ENCODE assay signal across 30 cellular contexts in the genomic region with DNA sequence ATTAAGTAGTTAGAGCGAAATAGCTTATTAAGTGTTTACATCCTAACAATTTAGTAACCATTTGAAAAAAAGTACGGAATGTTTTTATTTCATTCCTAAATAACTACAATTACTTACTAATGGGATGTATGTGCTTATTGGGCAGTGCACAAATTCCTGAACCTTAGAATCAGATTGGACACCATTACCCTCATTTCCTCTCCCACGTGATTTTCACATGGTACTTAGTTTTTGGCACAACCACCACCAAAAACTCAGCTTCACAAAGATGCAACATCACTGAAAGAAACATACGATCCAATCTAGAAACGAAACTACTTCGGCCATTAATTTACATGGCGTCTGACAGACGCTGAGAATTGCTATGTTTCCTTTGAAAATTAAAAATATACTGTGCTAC.
"Had no signal": no experiment of that assay in that cellular context is flagged by ENCODE, and none has a peak within 500 bp of the region (broad histone marks: within the 10 kb centered on the region; RNA-seq: fewer than 3 reads in every experiment).

No MANE protein-coding gene starts in this region.

- H3K27me3 Mint-ChIP-seq: dendritic cell treated with granulocyte-macrophage colony-stimulating factor and Interleukin-4, amounts not matched to agents 40 ng/mL and 50 ng/mL, for 4 days had no signal

- H3K4me1 ChIP-seq: breast epithelium had no signal

- H3K27me3 ChIP-seq: breast epithelium, foreskin keratinocyte, ovary, stomach, tibial nerve had no signal

- ATAC-seq: activated CD8-positive, alpha-beta memory T cell treated with anti-CD3 and anti-CD28 coated beads, Interleukin-2, amount 10 ng/mL, durations not matched to agents 7 days and 5 days; activated CD8-positive, alpha-beta T cell treated with anti-CD3 and anti-CD28 coated beads, Interleukin-2, amount 10 ng/mL, durations not matched to agents 7 days and 5 days; activated naive CD4-positive, alpha-beta T cell treated with anti-CD3 and anti-CD28 coated beads, Interleukin-2, amount 50 U/mL, for 72 hours; activated T-cell treated with anti-CD3 and anti-CD28 coated beads, Interleukin-2, amount 50 U/mL, for 72 hours; esophagus mucosa; foreskin keratinocyte; heart right ventricle; left lobe of liver; stimulated activated naive B cell treated with anti-CD40 and anti-IgM and Interleukin-4, amounts not matched to agents 10 μg/mL and 1 μg/mL and 100 μg/mL, for 72 hours; T-helper 17 cell; WTC11 had no signal

- H3K27ac Mint-ChIP-seq: activated CD8-positive, alpha-beta memory T cell treated with anti-CD3 and anti-CD28 coated beads, Interleukin-2, amount 10 ng/mL, durations not matched to agents 7 days and 5 days; activated CD8-positive, alpha-beta T cell treated with anti-CD3 and anti-CD28 coated beads, Interleukin-2, amount 10 ng/mL, durations not matched to agents 7 days and 5 days; activated naive CD4-positive, alpha-beta T cell treated with anti-CD3 and anti-CD28 coated beads, Interleukin-2, amount 50 U/mL, for 72 hours; activated T-cell treated with anti-CD3 and anti-CD28 coated beads, Interleukin-2, amount 50 U/mL, for 72 hours; dendritic cell treated with granulocyte-macrophage colony-stimulating factor and Interleukin-4, amounts not matched to agents 40 ng/mL and 50 ng/mL, for 4 days; endodermal cell; progenitor cell of endocrine pancreas; stimulated activated naive B cell treated with anti-CD40 and anti-IgM and Interleukin-4, amounts not matched to agents 10 μg/mL and 1 μg/mL and 100 μg/mL, for 72 hours; T-helper 17 cell; WTC11 had no signal

- DNase-seq: activated CD4-positive, alpha-beta T cell treated with anti-CD3 and anti-CD28 coated beads for 1 hour; activated CD4-positive, alpha-beta T cell treated with anti-CD3 and anti-CD28 coated beads, Interleukin-2, amount 50 U/mL, for 1 hour; activated CD8-positive, alpha-beta memory T cell treated with anti-CD3 and anti-CD28 coated beads, Interleukin-2, amount 10 ng/mL, durations not matched to agents 7 days and 5 days; activated CD8-positive, alpha-beta T cell treated with anti-CD3 and anti-CD28 coated beads, Interleukin-2, amount 10 ng/mL, durations not matched to agents 7 days and 5 days; activated naive CD4-positive, alpha-beta T cell; activated T-cell treated with anti-CD3 and anti-CD28 coated beads, Interleukin-2, amount 50 U/mL, for 72 hours; central memory CD4-positive, alpha-beta T cell; endodermal cell; foreskin keratinocyte; heart right ventricle; kidney glomerular epithelial cell; mucosa of descending colon; ovary; retina; stimulated activated CD4-positive, alpha-beta T cell treated with anti-CD3 and anti-CD28 coated beads, Interleukin-15, amount 100 ng/mL, for 24 hours; stimulated activated CD4-positive, alpha-beta T cell treated with anti-CD3 and anti-CD28 coated beads, Interleukin-2, amount 100 ng/mL, for 24 hours; stimulated activated naive B cell treated with anti-CD40 and anti-IgM and Interleukin-4, amounts not matched to agents 10 μg/mL and 1 μg/mL and 100 μg/mL, for 72 hours; stomach; SW 1271; T-helper 17 cell; T1000 had no signal

- H3K9me3 ChIP-seq: breast epithelium, heart right ventricle, mucosa of descending colon, ovary, stomach, tibial nerve had no signal

- H3K36me3 ChIP-seq: breast epithelium, heart right ventricle, ovary, stomach, tibial nerve had no signal

- H3K4me1 Mint-ChIP-seq: activated CD8-positive, alpha-beta memory T cell treated with anti-CD3 and anti-CD28 coated beads, Interleukin-2, amount 10 ng/mL, durations not matched to agents 7 days and 5 days; endodermal cell; stimulated activated naive B cell treated with anti-CD40 and anti-IgM and Interleukin-4, amounts not matched to agents 10 μg/mL and 1 μg/mL and 100 μg/mL, for 72 hours; T-helper 17 cell had no signal

- H3K36me3 Mint-ChIP-seq: activated CD8-positive, alpha-beta memory T cell treated with anti-CD3 and anti-CD28 coated beads, Interleukin-2, amount 10 ng/mL, durations not matched to agents 7 days and 5 days; activated naive CD4-positive, alpha-beta T cell treated with anti-CD3 and anti-CD28 coated beads, Interleukin-2, amount 50 U/mL, for 72 hours; stimulated activated naive B cell treated with anti-CD40 and anti-IgM and Interleukin-4, amounts not matched to agents 10 μg/mL and 1 μg/mL and 100 μg/mL, for 72 hours; WTC11 had no signal

- H3K9me3 Mint-ChIP-seq: activated naive CD4-positive, alpha-beta T cell treated with anti-CD3 and anti-CD28 coated beads, Interleukin-2, amount 50 U/mL, for 72 hours; activated T-cell treated with anti-CD3 and anti-CD28 coated beads, Interleukin-2, amount 50 U/mL, for 72 hours; dendritic cell treated with granulocyte-macrophage colony-stimulating factor and Interleukin-4, amounts not matched to agents 40 ng/mL and 50 ng/mL, for 4 days; endodermal cell; nephron; stimulated activated naive B cell treated with anti-CD40 and anti-IgM and Interleukin-4, amounts not matched to agents 10 μg/mL and 1 μg/mL and 100 μg/mL, for 72 hours; WTC11 had no signal

- H3K4me3 Mint-ChIP-seq: activated CD8-positive, alpha-beta memory T cell treated with anti-CD3 and anti-CD28 coated beads, Interleukin-2, amount 10 ng/mL, durations not matched to agents 7 days and 5 days; activated CD8-positive, alpha-beta T cell treated with anti-CD3 and anti-CD28 coated beads, Interleukin-2, amount 10 ng/mL, durations not matched to agents 7 days and 5 days; activated T-cell treated with anti-CD3 and anti-CD28 coated beads, Interleukin-2, amount 50 U/mL, for 72 hours; dendritic cell treated with granulocyte-macrophage colony-stimulating factor and Interleukin-4, amounts not matched to agents 40 ng/mL and 50 ng/mL, for 4 days; endodermal cell; nephron; stimulated activated naive B cell treated with anti-CD40 and anti-IgM and Interleukin-4, amounts not matched to agents 10 μg/mL and 1 μg/mL and 100 μg/mL, for 72 hours; T-helper 17 cell; WTC11 had no signal

- H3K4me3 ChIP-seq: breast epithelium, heart right ventricle, mucosa of descending colon, ovary, stomach, tibial nerve had no signal

- H3K27ac ChIP-seq: foreskin keratinocyte, heart right ventricle, ovary had no signal
